In the genomic region with DNA sequence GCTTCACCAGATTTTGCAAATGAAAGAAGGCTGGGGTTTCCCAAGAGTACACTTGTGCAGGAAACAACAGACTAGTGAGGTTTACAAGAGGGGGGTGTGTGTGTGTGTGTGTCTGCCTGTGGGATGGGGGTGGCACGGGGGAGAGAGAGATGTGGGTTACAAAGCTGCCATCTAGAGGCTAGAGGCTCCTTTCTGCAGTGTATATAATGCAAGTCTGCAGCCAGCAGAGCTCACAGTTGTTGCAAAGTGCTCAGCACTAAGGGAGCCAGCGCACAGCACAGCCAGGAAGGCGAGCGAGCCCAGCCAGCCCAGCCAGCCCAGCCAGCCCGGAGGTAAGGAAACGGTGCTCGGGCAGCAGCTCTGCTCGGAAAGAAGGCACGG, we compare ENCODE assay signal across 8 cellular contexts. TPM values are rescaled to one million over a fixed set of nuclear protein-coding genes. Genes with fewer than 3 reads are reported as not detected.
DNase-seq lines count a peak whose midpoint lies in the region; ATAC-seq and TF ChIP-seq lines count a peak whose summit lies in the region.

Gene ACKR3 (plus strand): TSS at position 233 of the 381 bp plus-strand sequence. CDS start 10,641 bp downstream, outside the sequence.

- intact Hi-C loops in colonic mucosa (cut with DNase I): no loop called here

- H3K9me3 ChIP-seq in colonic mucosa (no peaks in the 10 kb centered on the region), liver (ENCODE audit: control insufficient read depth in 4 of 4, low read length in 3 of 4) (no peaks in the 10 kb centered on the region)

- H3K4me3 ChIP-seq in colonic mucosa (peak within 1 kb of the TSS; percentile 28), liver (ENCODE audit: low read depth in 1 of 3, low read length in 3 of 3) (peak within 1 kb of the TSS; percentile 53 to 76 (median 64))

- peaks cover 8% of the 10 kb centered on the region for H3K4me1 ChIP-seq in colonic mucosa
- H3K4me1 ChIP-seq in liver (ENCODE audit: control insufficient read depth in 4 of 4, insufficient read depth in 4 of 4, low read length in 3 of 4): peaks cover 8 to 32% (median 27%) of the 10 kb centered on the region in 4 donors

- H3K36me3 ChIP-seq in colonic mucosa (no peaks in the 10 kb centered on the region), liver (ENCODE audit: control insufficient read depth in 4 of 4, insufficient read depth in 3 of 4, low read depth in 1 of 4, low read length in 3 of 4) (no peaks in the 10 kb centered on the region)

- WGBS in liver: 7% methylated on average over 9 of the region's 9 CpGs

- ATAC-seq in GM18502 (IDR thresholded peaks at IDR 0.05; ENCODE audit: poor library complexity, unreplicated experiment) (peak; percentile 82), HG02840 (IDR thresholded peaks at IDR 0.05; ENCODE audit: low FRiP score, unreplicated experiment) (peak; percentile 66)

- peak; percentile 54 for DNase-seq in NCI-H2107 treated with DMSO at 0.1 percent for 48 hours (lab: John Stamatoyannopoulos, UW; ENCODE audit: unreplicated experiment)
- peak; percentile 57 for DNase-seq in activated CD4-positive, alpha-beta T cell treated with anti-CD3 and anti-CD28 coated beads for 1 hour
- DNase-seq in colonic mucosa: peak; percentile 75
- peak; percentile 62 for DNase-seq in stimulated activated CD4-positive, alpha-beta T cell treated with anti-CD3 and anti-CD28 coated beads, Interleukin-4, amount 100 ng/mL, for 24 hours
- no peak for DNase-seq in NCI-H146 treated with DMSO at 0.1 percent for 48 hours (lab: John Stamatoyannopoulos, UW; ENCODE audit: unreplicated experiment)

- peak; percentile 77 to 81 for TF ChIP-seq RAD21 in liver (IDR thresholded peaks at IDR 0.05)

- H3K27me3 ChIP-seq in colonic mucosa (peaks cover 2% of the 10 kb centered on the region), liver (ENCODE audit: control insufficient read depth in 4 of 4, insufficient read depth in 4 of 4, low read length in 3 of 4) (no peaks in the 10 kb centered on the region)

- peak within 1 kb of the TSS; percentile 46 to 53 for H3K9ac ChIP-seq in colonic mucosa (ENCODE audit: low read depth in 2 of 2, low read length in 2 of 2)
- H3K9ac ChIP-seq in liver (ENCODE audit: low read depth in 1 of 2, low read length in 2 of 2): peak within 1 kb of the TSS; percentile 40 to 48

- TF ChIP-seq CTCF in colonic mucosa (IDR thresholded peaks at IDR 0.05): no peak
- TF ChIP-seq CTCF in liver (IDR thresholded peaks at IDR 0.05; ENCODE audit: low read depth, low read length, missing input control): peak; percentile 40

- H3K27ac ChIP-seq in colonic mucosa: peak within 1 kb of the TSS; percentile 65
- peak within 1 kb of the TSS; percentile 62 to 77 for H3K27ac ChIP-seq in liver (ENCODE audit: low read depth in 1 of 2, low read length in 2 of 2)

TF ChIP-seq in liver, 16 proteins besides CTCF, POLR2A, EP300 and RAD21:
- no peak for TF ChIP-seq FOXA2 (IDR thresholded peaks at IDR 0.05)
- no peak for TF ChIP-seq ATF3 (IDR thresholded peaks at IDR 0.05)
- TF ChIP-seq JUND (IDR thresholded peaks at IDR 0.05): peak in 1 of 2 donors; percentile 34
- peak; percentile 63 for TF ChIP-seq SP1 (IDR thresholded peaks at IDR 0.05)
- peak; percentile 62 to 69 for TF ChIP-seq RXRA (IDR thresholded peaks at IDR 0.05)
- no peak for TF ChIP-seq GABPA (IDR thresholded peaks at IDR 0.05 in 1 of 2, conservative IDR thresholded peaks at IDR 0.05 in 1 of 2)
- peak; percentile 73 for TF ChIP-seq HNF4G (IDR thresholded peaks at IDR 0.05)
- TF ChIP-seq TAF1 (conservative IDR thresholded peaks at IDR 0.05): peak; percentile 49
- TF ChIP-seq, protein P1, sequence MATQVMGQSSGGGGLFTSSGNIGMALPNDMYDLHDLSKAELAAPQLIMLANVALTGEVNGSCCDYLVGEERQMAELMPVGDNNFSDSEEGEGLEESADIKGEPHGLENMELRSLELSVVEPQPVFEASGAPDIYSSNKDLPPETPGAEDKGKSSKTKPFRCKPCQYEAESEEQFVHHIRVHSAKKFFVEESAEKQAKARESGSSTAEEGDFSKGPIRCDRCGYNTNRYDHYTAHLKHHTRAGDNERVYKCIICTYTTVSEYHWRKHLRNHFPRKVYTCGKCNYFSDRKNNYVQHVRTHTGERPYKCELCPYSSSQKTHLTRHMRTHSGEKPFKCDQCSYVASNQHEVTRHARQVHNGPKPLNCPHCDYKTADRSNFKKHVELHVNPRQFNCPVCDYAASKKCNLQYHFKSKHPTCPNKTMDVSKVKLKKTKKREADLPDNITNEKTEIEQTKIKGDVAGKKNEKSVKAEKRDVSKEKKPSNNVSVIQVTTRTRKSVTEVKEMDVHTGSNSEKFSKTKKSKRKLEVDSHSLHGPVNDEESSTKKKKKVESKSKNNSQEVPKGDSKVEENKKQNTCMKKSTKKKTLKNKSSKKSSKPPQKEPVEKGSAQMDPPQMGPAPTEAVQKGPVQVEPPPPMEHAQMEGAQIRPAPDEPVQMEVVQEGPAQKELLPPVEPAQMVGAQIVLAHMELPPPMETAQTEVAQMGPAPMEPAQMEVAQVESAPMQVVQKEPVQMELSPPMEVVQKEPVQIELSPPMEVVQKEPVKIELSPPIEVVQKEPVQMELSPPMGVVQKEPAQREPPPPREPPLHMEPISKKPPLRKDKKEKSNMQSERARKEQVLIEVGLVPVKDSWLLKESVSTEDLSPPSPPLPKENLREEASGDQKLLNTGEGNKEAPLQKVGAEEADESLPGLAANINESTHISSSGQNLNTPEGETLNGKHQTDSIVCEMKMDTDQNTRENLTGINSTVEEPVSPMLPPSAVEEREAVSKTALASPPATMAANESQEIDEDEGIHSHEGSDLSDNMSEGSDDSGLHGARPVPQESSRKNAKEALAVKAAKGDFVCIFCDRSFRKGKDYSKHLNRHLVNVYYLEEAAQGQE (IDR thresholded peaks at IDR 0.05): peak; percentile 42
- peak; percentile 67 to 81 for TF ChIP-seq HNF4A (conservative IDR thresholded peaks at IDR 0.05)
- TF ChIP-seq YY1 (IDR thresholded peaks at IDR 0.05): no peak
- TF ChIP-seq EGR1 (IDR thresholded peaks at IDR 0.05; ENCODE audit: low read depth in 2 of 2): no peak
- peak; percentile 44 for TF ChIP-seq NR2F2 (IDR thresholded peaks at IDR 0.05)
- no peak for TF ChIP-seq FOXA1 (IDR thresholded peaks at IDR 0.05)
- TF ChIP-seq, protein P2, sequence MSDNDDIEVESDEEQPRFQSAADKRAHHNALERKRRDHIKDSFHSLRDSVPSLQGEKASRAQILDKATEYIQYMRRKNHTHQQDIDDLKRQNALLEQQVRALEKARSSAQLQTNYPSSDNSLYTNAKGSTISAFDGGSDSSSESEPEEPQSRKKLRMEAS (IDR thresholded peaks at IDR 0.05): peak; percentile 33
- TF ChIP-seq, protein P3, sequence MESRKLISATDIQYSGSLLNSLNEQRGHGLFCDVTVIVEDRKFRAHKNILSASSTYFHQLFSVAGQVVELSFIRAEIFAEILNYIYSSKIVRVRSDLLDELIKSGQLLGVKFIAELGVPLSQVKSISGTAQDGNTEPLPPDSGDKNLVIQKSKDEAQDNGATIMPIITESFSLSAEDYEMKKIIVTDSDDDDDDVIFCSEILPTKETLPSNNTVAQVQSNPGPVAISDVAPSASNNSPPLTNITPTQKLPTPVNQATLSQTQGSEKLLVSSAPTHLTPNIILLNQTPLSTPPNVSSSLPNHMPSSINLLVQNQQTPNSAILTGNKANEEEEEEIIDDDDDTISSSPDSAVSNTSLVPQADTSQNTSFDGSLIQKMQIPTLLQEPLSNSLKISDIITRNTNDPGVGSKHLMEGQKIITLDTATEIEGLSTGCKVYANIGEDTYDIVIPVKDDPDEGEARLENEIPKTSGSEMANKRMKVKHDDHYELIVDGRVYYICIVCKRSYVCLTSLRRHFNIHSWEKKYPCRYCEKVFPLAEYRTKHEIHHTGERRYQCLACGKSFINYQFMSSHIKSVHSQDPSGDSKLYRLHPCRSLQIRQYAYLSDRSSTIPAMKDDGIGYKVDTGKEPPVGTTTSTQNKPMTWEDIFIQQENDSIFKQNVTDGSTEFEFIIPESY (IDR thresholded peaks at IDR 0.05): no peak

RNA-seq across cellular contexts. Expression of gene ACKR3, which starts in this region (rescaled TPM):
- total RNA-seq in colonic mucosa (10 to 100 TPM in 1 of 2 donors, 1 to 10 TPM in 1; 3.5 to 10.1 TPM), liver (1 to 10 TPM; 2.6 to 6.0 TPM)
- polyA plus RNA-seq in liver: 1 to 10 TPM; 1.6 to 3.5 TPM
